In the genomic region with DNA sequence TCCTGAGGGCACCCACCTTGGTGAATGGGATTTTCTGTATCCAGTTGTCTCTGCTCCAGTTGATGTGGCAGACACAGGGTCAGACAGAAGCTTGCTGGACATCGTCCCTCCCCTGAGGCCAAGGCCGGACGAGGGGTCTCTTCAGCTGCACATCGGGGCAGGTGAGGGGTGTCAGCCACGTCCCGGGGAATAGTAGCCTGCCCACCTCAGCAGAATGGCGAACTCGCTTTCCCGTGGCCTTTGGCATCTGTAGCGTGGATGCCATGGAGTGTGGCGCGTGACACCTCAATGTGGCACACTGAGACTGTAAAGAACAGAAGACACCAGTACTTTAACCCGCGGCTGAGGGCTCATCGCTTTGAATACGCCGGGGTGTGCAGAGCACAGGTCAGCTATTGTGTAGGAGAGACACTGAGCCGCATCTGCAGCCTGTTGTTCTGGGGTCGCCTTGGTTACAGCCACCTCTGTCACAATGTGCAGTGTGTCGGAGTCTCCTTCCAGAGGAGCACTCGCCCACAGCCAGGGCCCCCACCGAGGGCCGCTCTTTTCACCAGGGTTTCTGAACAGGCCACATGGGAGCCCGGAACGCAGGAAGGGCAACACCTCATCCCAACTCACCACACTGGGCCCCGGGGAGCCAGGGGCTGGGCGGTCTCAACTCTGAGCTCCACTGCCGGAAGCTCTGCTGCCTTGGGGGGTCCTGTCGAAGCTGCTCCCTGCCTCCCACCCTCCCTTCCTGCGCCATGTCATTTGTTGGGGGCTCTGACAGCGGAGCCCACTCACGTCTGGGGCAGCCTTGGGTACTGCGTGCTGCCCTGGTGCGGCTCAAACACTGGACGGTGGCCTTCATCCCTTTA, we compare ENCODE assay signal across 24 cellular contexts.
"Had no signal": no experiment of that assay in that cellular context is flagged by ENCODE, and none has a peak within 500 bp of the region (broad histone marks: within the 10 kb centered on the region; RNA-seq: fewer than 3 reads in every experiment).

No MANE protein-coding gene starts in this region.

- H3K36me3 Mint-ChIP-seq: activated naive CD4-positive, alpha-beta T cell treated with anti-CD3 and anti-CD28 coated beads, Interleukin-2, amount 50 U/mL, for 72 hours; mesothelial cell of epicardium; naive B cell had no signal

- H3K27ac Mint-ChIP-seq: activated naive CD4-positive, alpha-beta T cell treated with anti-CD3 and anti-CD28 coated beads, Interleukin-2, amount 50 U/mL, for 72 hours; activated T-cell treated with anti-CD3 and anti-CD28 coated beads, Interleukin-2, amount 50 U/mL, for 72 hours; effector memory CD8-positive, alpha-beta T cell; mesothelial cell of epicardium; naive B cell; nephron progenitor cell; progenitor cell of endocrine pancreas had no signal

- ATAC-seq: activated naive CD4-positive, alpha-beta T cell treated with anti-CD3 and anti-CD28 coated beads, Interleukin-2, amount 50 U/mL, for 72 hours; activated T-cell treated with anti-CD3 and anti-CD28 coated beads, Interleukin-2, amount 50 U/mL, for 72 hours; body of pancreas; effector memory CD8-positive, alpha-beta T cell; gastrocnemius medialis had no signal

- H3K27ac ChIP-seq: body of pancreas, coronary artery, dorsolateral prefrontal cortex, gastrocnemius medialis, spleen, suprapubic skin, tibial artery, VCaP had no signal

- H3K27me3 ChIP-seq: body of pancreas, tibial artery had no signal

- H3K4me3 ChIP-seq: body of pancreas, coronary artery, dorsolateral prefrontal cortex, gastrocnemius medialis, spleen, suprapubic skin, tibial artery had no signal

- H3K9me3 Mint-ChIP-seq: activated naive CD4-positive, alpha-beta T cell treated with anti-CD3 and anti-CD28 coated beads, Interleukin-2, amount 50 U/mL, for 72 hours; activated T-cell treated with anti-CD3 and anti-CD28 coated beads, Interleukin-2, amount 50 U/mL, for 72 hours; effector memory CD8-positive, alpha-beta T cell; mesothelial cell of epicardium; naive B cell; nephron progenitor cell had no signal

- H3K9me3 ChIP-seq: body of pancreas, gastrocnemius medialis, spleen, suprapubic skin, tibial artery had no signal

- H3K36me3 ChIP-seq: gastrocnemius medialis, spleen, suprapubic skin had no signal

- DNase-seq: activated CD4-positive, alpha-beta T cell treated with anti-CD3 and anti-CD28 coated beads for 4 hours; activated CD4-positive, alpha-beta T cell treated with anti-CD3 and anti-CD28 coated beads, Interleukin-2, amount 50 U/mL, for 4 hours; activated naive CD4-positive, alpha-beta T cell; activated T-cell treated with anti-CD3 and anti-CD28 coated beads for 4 hours; activated T-cell treated with anti-CD3 and anti-CD28 coated beads, Interleukin-2, amount 50 U/mL, for 72 hours; anterior cingulate cortex; body of pancreas; cerebellar nuclear complex; dorsolateral prefrontal cortex; effector memory CD8-positive, alpha-beta T cell; erythroblast; gastrocnemius medialis; glutamatergic neuron; naive B cell; nephron progenitor cell; spleen; stimulated activated naive CD4-positive, alpha-beta T cell; tibial artery had no signal

- H3K4me1 Mint-ChIP-seq: mesothelial cell of epicardium had no signal

- H3K4me1 ChIP-seq: body of pancreas, gastrocnemius medialis, tibial artery had no signal

- H3K4me3 Mint-ChIP-seq: activated T-cell treated with anti-CD3 and anti-CD28 coated beads, Interleukin-2, amount 50 U/mL, for 72 hours; effector memory CD8-positive, alpha-beta T cell; mesothelial cell of epicardium; nephron progenitor cell had no signal
